11 cellular contexts compared by ENCODE assay signal in the genomic region with DNA sequence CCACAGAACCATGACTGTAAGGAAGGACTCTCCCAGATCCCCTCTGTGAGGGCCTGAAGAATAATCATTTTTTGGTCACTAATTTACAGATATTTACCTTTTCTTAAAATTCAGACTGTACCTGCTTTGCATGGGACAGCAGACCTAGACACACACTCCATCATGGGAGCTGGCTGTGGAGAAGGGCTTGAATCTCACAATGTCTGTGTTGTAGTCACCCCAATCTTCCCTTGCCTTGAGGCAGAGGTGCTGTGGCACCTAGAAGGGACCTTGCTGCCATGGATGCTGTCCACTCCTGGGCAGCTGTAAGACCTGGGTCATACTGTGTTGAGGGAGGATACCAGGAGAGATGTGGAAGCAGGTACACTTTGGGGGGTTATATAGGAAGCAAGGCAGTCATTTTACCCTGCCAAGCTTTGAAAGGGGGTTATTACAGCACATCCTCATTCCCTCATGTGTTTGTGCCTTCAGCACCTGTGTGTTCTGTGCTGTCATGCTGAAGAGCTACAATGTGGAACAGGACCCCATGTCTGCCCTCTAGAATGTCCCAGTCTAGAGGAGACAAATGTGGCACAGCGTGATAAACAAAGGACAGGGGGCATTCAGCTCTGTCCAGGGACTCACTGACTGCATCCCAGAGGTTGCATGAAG. TPM values are rescaled to one million over a fixed set of nuclear protein-coding genes. Genes with fewer than 3 reads are reported as not detected.
DNase-seq lines count a peak whose midpoint lies in the region; ATAC-seq and TF ChIP-seq lines count a peak whose summit lies in the region.
"Had no signal": no experiment of that assay in that cellular context is flagged by ENCODE, and none has a peak within 500 bp of the region (broad histone marks: within the 10 kb centered on the region; RNA-seq: fewer than 3 reads in every experiment).

No MANE protein-coding gene starts in this region.

- H3K4me1 ChIP-seq in breast epithelium = no peaks in the 10 kb centered on the region

- H3K27me3 Mint-ChIP-seq in activated CD4-positive, alpha-beta T cell treated with anti-CD3 and anti-CD28 coated beads for 36 hours = no peaks in the 10 kb centered on the region
- no peaks in the 10 kb centered on the region for H3K27me3 Mint-ChIP-seq in T-helper 17 cell
- H3K27me3 Mint-ChIP-seq in naive thymus-derived CD8-positive, alpha-beta T cell = no peaks in the 10 kb centered on the region

- CTCF ChIA-PET in activated CD4-positive, alpha-beta T cell treated with anti-CD3 and anti-CD28 coated beads for 36 hours (lab: Charles Lee) = interaction anchor here (0.8 to 1.6 kb wide), 4 partner anchors 13 to 115 kb away, joined by 3 to 7 read pairs (median 4); no protein-coding TSS in a partner anchor

- TF ChIP-seq CTCF in breast epithelium (IDR thresholded peaks at IDR 0.05) = no peak

- H3K9me3 ChIP-seq in T-helper 17 cell (ENCODE audit: control insufficient read depth, low read length, poor library complexity, severe bottlenecking) (no peaks in the 10 kb centered on the region), breast epithelium (peaks cover 0 to 4% of the 10 kb centered on the region in 2 donors)
- H3K9me3 ChIP-seq: transverse colon had no signal

- H3K36me3 ChIP-seq in breast epithelium = no peaks in the 10 kb centered on the region
- H3K36me3 ChIP-seq: transverse colon had no signal

- POLR2A ChIA-PET in activated CD4-positive, alpha-beta T cell treated with anti-CD3 and anti-CD28 coated beads for 36 hours (lab: Charles Lee) = no interaction called here
- POLR2A ChIA-PET in naive thymus-derived CD8-positive, alpha-beta T cell (lab: Charles Lee) = interaction anchor here (1.0 to 1.6 kb wide), 3 partner anchors 13 to 25 kb away, joined by 4 to 24 read pairs (median 7); partner anchors contain the start of gene TRAF5

- no peak for ATAC-seq in activated CD4-positive, alpha-beta T cell treated with anti-CD3 and anti-CD28 coated beads for 36 hours
- peak; percentile 23 for ATAC-seq in GM21423 (IDR thresholded peaks at IDR 0.05; ENCODE audit: unreplicated experiment)
- peak; percentile 36 for ATAC-seq in T-helper 17 cell
- ATAC-seq in naive thymus-derived CD8-positive, alpha-beta T cell = peak; percentile 48 to 62
- no peak for ATAC-seq in HG03442 (IDR thresholded peaks at IDR 0.05; ENCODE audit: unreplicated experiment)

- H3K9me3 Mint-ChIP-seq in activated CD4-positive, alpha-beta T cell treated with anti-CD3 and anti-CD28 coated beads for 36 hours (ENCODE audit: low read depth) = peaks cover 9% of the 10 kb centered on the region
- peaks cover 0 to 5% (median 4%) of the 10 kb centered on the region in 9 donors for H3K9me3 Mint-ChIP-seq in naive thymus-derived CD8-positive, alpha-beta T cell

- H3K27me3 ChIP-seq in breast epithelium = no peaks in the 10 kb centered on the region
- H3K27me3 ChIP-seq: transverse colon had no signal

- intact Hi-C loops in activated CD4-positive, alpha-beta T cell treated with anti-CD3 and anti-CD28 coated beads for 36 hours (cut with DNase I, micrococcal nuclease) = loop anchor here (1.0 to 2.0 kb wide), 2 partner anchors 19 to 30 kb away; no protein-coding TSS in a partner anchor
- intact Hi-C loops in breast epithelium (cut with DNase I; ENCODE audit: low total_unique reads) = no loop called here

- peaks cover 50% of the 10 kb centered on the region for H3K36me3 Mint-ChIP-seq in activated CD4-positive, alpha-beta T cell treated with anti-CD3 and anti-CD28 coated beads for 36 hours (ENCODE audit: low read depth)
- peaks cover 6% of the 10 kb centered on the region for H3K36me3 Mint-ChIP-seq in T-helper 17 cell (ENCODE audit: low read depth)
- peaks cover 0 to 34% (median 12%) of the 10 kb centered on the region in 3 donors for H3K36me3 Mint-ChIP-seq in naive thymus-derived CD8-positive, alpha-beta T cell

- H3K4me3 ChIP-seq in breast epithelium = no peak overlapping the region
- H3K4me3 ChIP-seq: GM23248, transverse colon had no signal

- H3K27ac ChIP-seq in breast epithelium = no peak overlapping the region
- H3K27ac ChIP-seq: GM23248, transverse colon had no signal

- no peak overlapping the region for H3K4me3 Mint-ChIP-seq in activated CD4-positive, alpha-beta T cell treated with anti-CD3 and anti-CD28 coated beads for 36 hours
- peak overlapping the region; percentile 84 for H3K4me3 Mint-ChIP-seq in T-helper 17 cell
- H3K4me3 Mint-ChIP-seq in naive thymus-derived CD8-positive, alpha-beta T cell = peak overlapping the region; percentile 66 to 92 (median 88)

- no peak for TF ChIP-seq POLR2A in breast epithelium (IDR thresholded peaks at IDR 0.05)

- peaks cover 76% of the 10 kb centered on the region for H3K4me1 Mint-ChIP-seq in activated CD4-positive, alpha-beta T cell treated with anti-CD3 and anti-CD28 coated beads for 36 hours
- H3K4me1 Mint-ChIP-seq in T-helper 17 cell = peaks cover 44% of the 10 kb centered on the region
- peaks cover 32 to 75% (median 68%) of the 10 kb centered on the region in 4 donors for H3K4me1 Mint-ChIP-seq in naive thymus-derived CD8-positive, alpha-beta T cell

- H3K27ac Mint-ChIP-seq in activated CD4-positive, alpha-beta T cell treated with anti-CD3 and anti-CD28 coated beads for 36 hours = peak overlapping the region; percentile 88
- H3K27ac Mint-ChIP-seq in T-helper 17 cell = peak overlapping the region; percentile 82
- H3K27ac Mint-ChIP-seq in naive thymus-derived CD8-positive, alpha-beta T cell = peak overlapping the region; percentile 53 to 96 (median 91)

- DNase-seq in activated CD4-positive, alpha-beta T cell treated with anti-CD3 and anti-CD28 coated beads for 36 hours = no peak
- DNase-seq in activated CD4-positive, alpha-beta T cell treated with anti-CD3 and anti-CD28 coated beads for 1 hour = no peak
- DNase-seq in T-helper 17 cell (no peak), breast epithelium (ENCODE audit: low spot score in 2 of 2) (no peak)
- DNase-seq in naive thymus-derived CD8-positive, alpha-beta T cell = no peak
- no peak for DNase-seq in activated CD4-positive, CD25-positive, alpha-beta regulatory T cell (lab: John Stamatoyannopoulos, UW)
- DNase-seq: NCI-H1092 treated with DMSO at 0.1 percent for 48 hours had no signal

RNA-seq across cellular contexts. Expression of gene TRAF5, which starts 27.1 kb away (rescaled TPM):
- 10 to 100 TPM; 28.0 to 32.2 TPM for total RNA-seq in activated CD4-positive, alpha-beta T cell treated with anti-CD3 and anti-CD28 coated beads for 36 hours
- total RNA-seq in T-helper 17 cell = 10 to 100 TPM; 52.3 to 59.9 TPM
- total RNA-seq in naive thymus-derived CD8-positive, alpha-beta T cell = 10 to 100 TPM; 72.4 to 74.3 TPM
- polyA plus RNA-seq in naive thymus-derived CD8-positive, alpha-beta T cell = 10 to 100 TPM; 18.2 to 32.5 (median 18.5) TPM
- total RNA-seq in breast epithelium = 10 to 100 TPM; 10.9 to 28.8 (median 21.8) TPM

Comparison
In these comparisons a context has a peak if more than half of its experiments do, and no peak if none do; other contexts are left out.
1. ATAC-seq: peak in GM21423 (single experiment), T-helper 17 cell (single experiment) and naive thymus-derived CD8-positive, alpha-beta T cell (2 of 2); none in activated CD4-positive, alpha-beta T cell treated with anti-CD3 and anti-CD28 coated beads for 36 hours (single experiment) and HG03442 (single experiment).
2. Peak in every context shown above with its lines, with median percentiles within 50 percentile points of each other: H3K27ac Mint-ChIP-seq.